ENCODE assay signal across 10 cellular contexts in genomic region chr14:68598089-68598488, GRCh38.
A peak's percentile ranks its signal among the peaks of the same experiment; 100 is the strongest.
DNase-seq lines count a peak whose midpoint lies in the region; ATAC-seq and TF ChIP-seq lines count a peak whose summit lies in the region.
"Had no signal": no experiment of that assay in that cellular context is flagged by ENCODE, and none has a peak within 500 bp of the region (broad histone marks: within the 10 kb centered on the region; RNA-seq: fewer than 3 reads in every experiment).

No MANE protein-coding gene starts in this region.

- H3K36me3 ChIP-seq in right atrium auricular region (no peaks in the 10 kb centered on the region), rectal smooth muscle tissue (ENCODE audit: control insufficient read depth, insufficient read depth, low read length) (no peaks in the 10 kb centered on the region)

- no peak overlapping the region for H3K9ac ChIP-seq in rectal smooth muscle tissue (ENCODE audit: low read length)

- intact Hi-C loops in Right ventricle myocardium superior (cut with DNase I) = no loop called here

- TF ChIP-seq CTCF in right atrium auricular region (IDR thresholded peaks at IDR 0.05) = no peak

- DNase-seq in right atrium auricular region (ENCODE audit: low spot score) = no peak
- no peak for DNase-seq in Right ventricle myocardium superior
- no peak for DNase-seq in mesenteric fat pad (ENCODE audit: low spot score)
- DNase-seq in NCI-H1436 (lab: John Stamatoyannopoulos, UW) = no peak
- no peak for DNase-seq in SW 1271 (lab: John Stamatoyannopoulos, UW)
- DNase-seq: activated T-cell treated with anti-CD3 and anti-CD28 coated beads, Interleukin-2, amount 50 U/mL, for 24 hours; stimulated activated CD4-positive, alpha-beta T cell treated with anti-CD3 and anti-CD28 coated beads, Interleukin-4, amount 100 ng/mL, for 1 hour had no signal

- ATAC-seq in Right ventricle myocardium superior (ENCODE audit: poor library complexity) = no peak
- ATAC-seq in HG03439 (IDR thresholded peaks at IDR 0.05; ENCODE audit: unreplicated experiment) = no peak

- H3K27ac ChIP-seq in right atrium auricular region (peak overlapping the region; percentile 81 to 86), layer of hippocampus (ENCODE audit: low read depth, low read length) (peak overlapping the region; percentile 89), rectal smooth muscle tissue (ENCODE audit: low read depth, low read length) (peak overlapping the region; percentile 22)

- H3K9me3 ChIP-seq in right atrium auricular region = no peaks in the 10 kb centered on the region

- H3K4me1 ChIP-seq in right atrium auricular region (peaks cover 0 to 25% of the 10 kb centered on the region in 2 donors), rectal smooth muscle tissue (ENCODE audit: control insufficient read depth, insufficient read depth, low read length) (peaks cover 8% of the 10 kb centered on the region)

- H3K27me3 ChIP-seq in right atrium auricular region (no peaks in the 10 kb centered on the region), layer of hippocampus (ENCODE audit: control insufficient read depth, insufficient read depth, low read length) (no peaks in the 10 kb centered on the region), rectal smooth muscle tissue (ENCODE audit: control insufficient read depth, insufficient read depth, low read length) (no peaks in the 10 kb centered on the region)

- no peak overlapping the region for H3K4me3 ChIP-seq in right atrium auricular region
- no peak overlapping the region for H3K4me3 ChIP-seq in rectal smooth muscle tissue (ENCODE audit: low read length)

Comparison
In these comparisons a context has a peak if more than half of its experiments do, and no peak if none do; other contexts are left out.
1. H3K27ac ChIP-seq: peak in every context shown above with its lines; median percentile 89 in layer of hippocampus; 84 in right atrium auricular region; 22 in rectal smooth muscle tissue.